Comparison of ENCODE assay signal across 1 cellular context in the genomic region with DNA sequence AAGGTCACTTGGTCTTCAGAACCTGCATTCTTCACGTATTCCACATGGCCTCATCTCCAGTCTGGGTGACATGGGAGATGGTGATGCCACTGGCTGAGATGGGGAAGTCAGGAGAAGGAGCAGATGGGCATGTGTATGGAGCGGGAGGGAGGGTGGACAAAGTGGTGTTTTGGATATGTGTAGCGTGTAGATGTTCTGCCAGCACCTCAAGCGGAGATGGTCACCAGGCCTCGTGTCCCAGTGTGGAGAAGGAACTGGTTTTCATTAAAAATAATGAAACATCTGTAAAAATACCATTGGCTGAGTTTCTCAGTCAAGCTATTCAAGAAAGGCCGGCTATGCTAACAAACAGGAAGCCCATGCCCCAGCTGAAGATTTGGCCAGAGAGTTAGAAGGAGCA.
TF ChIP-seq lines count a peak whose summit lies in the region.

No MANE protein-coding gene starts in this region.

TF ChIP-seq in H1, 55 proteins besides CTCF, POLR2A, EP300 and RAD21:
- TF ChIP-seq TAF7 (optimal IDR thresholded peaks at IDR 0.05; ENCODE audit: borderline replicate concordance, low read depth, low read length), result no peak
- no peak for TF ChIP-seq GTF2F1 (IDR thresholded peaks at IDR 0.05; ENCODE audit: borderline replicate concordance, low read depth, low read length)
- TF ChIP-seq SIN3A (conservative IDR thresholded peaks at IDR 0.05 in 1 of 2, IDR thresholded peaks at IDR 0.05 in 1 of 2; ENCODE audit: low read depth in 1 of 2, low read length in 2 of 2), result no peak
- TF ChIP-seq SIRT6 (IDR thresholded peaks at IDR 0.05; ENCODE audit: low read length), result no peak
- TF ChIP-seq CBX5 (IDR thresholded peaks at IDR 0.05; ENCODE audit: low read depth, low read length), result no peak
- TF ChIP-seq CBX8 (IDR thresholded peaks at IDR 0.05; ENCODE audit: borderline replicate concordance, low read depth, low read length), result no peak
- TF ChIP-seq ASH2L (IDR thresholded peaks at IDR 0.05; ENCODE audit: low read length), result no peak
- TF ChIP-seq, protein P1, sequence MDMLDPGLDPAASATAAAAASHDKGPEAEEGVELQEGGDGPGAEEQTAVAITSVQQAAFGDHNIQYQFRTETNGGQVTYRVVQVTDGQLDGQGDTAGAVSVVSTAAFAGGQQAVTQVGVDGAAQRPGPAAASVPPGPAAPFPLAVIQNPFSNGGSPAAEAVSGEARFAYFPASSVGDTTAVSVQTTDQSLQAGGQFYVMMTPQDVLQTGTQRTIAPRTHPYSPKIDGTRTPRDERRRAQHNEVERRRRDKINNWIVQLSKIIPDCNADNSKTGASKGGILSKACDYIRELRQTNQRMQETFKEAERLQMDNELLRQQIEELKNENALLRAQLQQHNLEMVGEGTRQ (IDR thresholded peaks at IDR 0.05; ENCODE audit: low read length), result no peak
- no peak for TF ChIP-seq CHD1 (IDR thresholded peaks at IDR 0.05; ENCODE audit: low read depth, low read length)
- no peak for TF ChIP-seq HDAC2 (IDR thresholded peaks at IDR 0.05; ENCODE audit: borderline replicate concordance in 1 of 2, low read depth in 2 of 2, low read length in 2 of 2)
- no peak for TF ChIP-seq RBBP5 (IDR thresholded peaks at IDR 0.05; ENCODE audit: borderline replicate concordance, low read depth, low read length)
- no peak for TF ChIP-seq SUZ12 (IDR thresholded peaks at IDR 0.05; ENCODE audit: low read length)
- TF ChIP-seq BACH1 (IDR thresholded peaks at IDR 0.05; ENCODE audit: low read length), result no peak
- no peak for TF ChIP-seq NANOG (IDR thresholded peaks at IDR 0.05; ENCODE audit: insufficient read depth, low read depth, low read length, poor library complexity, severe bottlenecking)
- no peak for TF ChIP-seq RNF2 (IDR thresholded peaks at IDR 0.05; ENCODE audit: borderline replicate concordance, low read depth, low read length, missing control alignments, poor library complexity, severe bottlenecking)
- TF ChIP-seq HDAC6 (IDR thresholded peaks at IDR 0.05; ENCODE audit: low read depth, low read length), result no peak
- TF ChIP-seq SRF (IDR thresholded peaks at IDR 0.05; ENCODE audit: low read depth, low read length), result no peak
- TF ChIP-seq JUND (IDR thresholded peaks at IDR 0.05; ENCODE audit: low read length), result no peak
